ENCODE assay signal across 1 cellular context in genomic region chr11:1943576-1943975, GRCh38.
TF ChIP-seq lines count a peak whose summit lies in the region.

No MANE protein-coding gene starts in this region.

TF ChIP-seq in HepG2, 621 proteins besides CTCF, POLR2A, EP300 and RAD21:
- no peak for TF ChIP-seq GMEB1 (CRISPR knock-in tag; IDR thresholded peaks at IDR 0.05; ENCODE audit: borderline replicate concordance)
- TF ChIP-seq DPF2 (CRISPR knock-in tag; IDR thresholded peaks at IDR 0.05; ENCODE audit: borderline replicate concordance, low read depth), result no peak
- no peak for TF ChIP-seq FLYWCH1 (CRISPR knock-in tag; IDR thresholded peaks at IDR 0.05)
- TF ChIP-seq ISX (CRISPR knock-in tag; conservative IDR thresholded peaks at IDR 0.05), result no peak
- TF ChIP-seq PHF5A (CRISPR knock-in tag; IDR thresholded peaks at IDR 0.05; ENCODE audit: low read depth, unreplicated experiment), result no peak
- no peak for TF ChIP-seq ZNF234 (CRISPR knock-in tag; conservative IDR thresholded peaks at IDR 0.05)
- TF ChIP-seq ZFY (CRISPR knock-in tag; IDR thresholded peaks at IDR 0.05), result no peak
- TF ChIP-seq ZNF747 (CRISPR knock-in tag; IDR thresholded peaks at IDR 0.05; ENCODE audit: borderline replicate concordance), result no peak
- no peak for TF ChIP-seq ZNF574 (CRISPR knock-in tag; IDR thresholded peaks at IDR 0.05)
- no peak for TF ChIP-seq ZNF703 (CRISPR knock-in tag; IDR thresholded peaks at IDR 0.05; ENCODE audit: borderline replicate concordance)
- TF ChIP-seq HINFP (CRISPR knock-in tag; IDR thresholded peaks at IDR 0.05; ENCODE audit: low read depth), result no peak
- no peak for TF ChIP-seq RORA (CRISPR knock-in tag; IDR thresholded peaks at IDR 0.05)
- TF ChIP-seq IRF2 (CRISPR knock-in tag; IDR thresholded peaks at IDR 0.05), result no peak
- TF ChIP-seq ZNF782 (CRISPR knock-in tag; IDR thresholded peaks at IDR 0.05; ENCODE audit: borderline replicate concordance), result no peak
- no peak for TF ChIP-seq UBTF (CRISPR knock-in tag; IDR thresholded peaks at IDR 0.05)
